In genomic region chr3:12810013-12810780, GRCh38 we compare ENCODE assay signal across 8 cellular contexts. TPM values are rescaled to one million over a fixed set of nuclear protein-coding genes. Genes with fewer than 3 reads are reported as not detected.
DNase-seq lines count a peak whose midpoint lies in the region; ATAC-seq and TF ChIP-seq lines count a peak whose summit lies in the region.

No MANE protein-coding gene starts in this region.

- no peaks in the 10 kb centered on the region for H3K36me3 Mint-ChIP-seq in neural crest cell (ENCODE audit: low read depth)

- peak overlapping the region; percentile 62 for H3K27ac Mint-ChIP-seq in neural crest cell (ENCODE audit: unreplicated experiment)
- peak overlapping the region; percentile 35 to 71 for H3K27ac Mint-ChIP-seq in stimulated activated naive CD8-positive, alpha-beta T cell treated with anti-CD3 and anti-CD28 coated beads, Interleukin-15, amount 100 ng/mL, for 72 hours

- DNase-seq in COLO668 (lab: John Stamatoyannopoulos, UW; ENCODE audit: unreplicated experiment) (peak; percentile 78), HT-29 (ENCODE audit: low spot score) (peak; percentile 89), RPMI7951 (ENCODE audit: low read depth) (peak; percentile 90), foreskin fibroblast (peak; percentile 85 to 97), neural crest cell (ENCODE audit: low read depth, low spot score) (peak; percentile 98)
- DNase-seq in activated effector memory CD4-positive, alpha-beta T cell treated with anti-CD3 and anti-CD28 coated beads, Interleukin-2, amount 50 U/mL, for 16 hours, result peak; percentile 96
- DNase-seq in stimulated activated naive CD8-positive, alpha-beta T cell treated with anti-CD3 and anti-CD28 coated beads, Interleukin-15, amount 100 ng/mL, for 72 hours, result peak; percentile 92 to 94

- peak; percentile 99 for ATAC-seq in GM21360 (IDR thresholded peaks at IDR 0.05; ENCODE audit: unreplicated experiment)
- peak; percentile 97 for ATAC-seq in stimulated activated naive CD8-positive, alpha-beta T cell treated with anti-CD3 and anti-CD28 coated beads, Interleukin-15, amount 100 ng/mL, for 72 hours

- H3K4me3 ChIP-seq in foreskin fibroblast (ENCODE audit: low read depth in 1 of 2, low read length in 2 of 2), result peak overlapping the region; percentile 49 to 53

- no peaks in the 10 kb centered on the region for H3K27me3 Mint-ChIP-seq in neural crest cell (ENCODE audit: low read depth)
- H3K27me3 Mint-ChIP-seq in stimulated activated naive CD8-positive, alpha-beta T cell treated with anti-CD3 and anti-CD28 coated beads, Interleukin-15, amount 100 ng/mL, for 72 hours, result no peaks in the 10 kb centered on the region

- peak overlapping the region; percentile 64 for H3K4me3 Mint-ChIP-seq in neural crest cell
- H3K4me3 Mint-ChIP-seq in stimulated activated naive CD8-positive, alpha-beta T cell treated with anti-CD3 and anti-CD28 coated beads, Interleukin-15, amount 100 ng/mL, for 72 hours, result peak overlapping the region; percentile 55 to 61

- H3K4me1 Mint-ChIP-seq in neural crest cell, result peaks cover 13% of the 10 kb centered on the region
- H3K4me1 Mint-ChIP-seq in stimulated activated naive CD8-positive, alpha-beta T cell treated with anti-CD3 and anti-CD28 coated beads, Interleukin-15, amount 100 ng/mL, for 72 hours, result peaks cover 8% of the 10 kb centered on the region

- peak; percentile 95 for TF ChIP-seq CTCF in foreskin fibroblast (IDR thresholded peaks at IDR 0.05; ENCODE audit: low read depth, low read length)
- peak; percentile 91 for TF ChIP-seq CTCF in neural crest cell (conservative IDR thresholded peaks at IDR 0.05)

- no peaks in the 10 kb centered on the region for H3K9me3 Mint-ChIP-seq in neural crest cell
- no peaks in the 10 kb centered on the region for H3K9me3 Mint-ChIP-seq in stimulated activated naive CD8-positive, alpha-beta T cell treated with anti-CD3 and anti-CD28 coated beads, Interleukin-15, amount 100 ng/mL, for 72 hours

RNA-seq across cellular contexts. Expression of gene CAND2, which starts 13.7 kb away (rescaled TPM):
- not detected in 2 replicates for total RNA-seq in HT-29 (2014; rRNA removed; shearing (Covaris generic))
- under 0.01 and 0.29 TPM in 2 replicates for total RNA-seq in RPMI7951 (2014; rRNA removed; shearing (Covaris generic))
- 14.8 and 15.5 TPM in 2 replicates for total RNA-seq in neural crest cell

RNA-seq across cellular contexts. Expression of gene RPL32, which starts 31.2 kb away (rescaled TPM):
- total RNA-seq in HT-29 (2014; rRNA removed; shearing (Covaris generic)), result 1,047 and 1,077 TPM in 2 replicates
- 1,815 and 2,401 TPM in 2 replicates for total RNA-seq in RPMI7951 (2014; rRNA removed; shearing (Covaris generic))
- total RNA-seq in neural crest cell, result 1,918 and 2,125 TPM in 2 replicates

RNA-seq across cellular contexts. Expression of gene TMEM40, which starts 51.1 kb away (rescaled TPM):
- not detected in 2 replicates for total RNA-seq in HT-29 (2014; rRNA removed; shearing (Covaris generic))
- total RNA-seq in RPMI7951 (2014; rRNA removed; shearing (Covaris generic)), result not detected in 2 replicates
- not detected in 2 replicates for total RNA-seq in neural crest cell

Comparison
In these comparisons a context has a peak if more than half of its experiments do, and no peak if none do; other contexts are left out.
1. Peak in every context shown above with its lines: DNase-seq, ATAC-seq and H3K4me3 ChIP-seq.
2. RNA of gene CAND2, which starts 13.7 kb away (total RNA-seq): 14.8 to 15.5 TPM in neural crest cell; not detected in HT-29 and under 0.01 to 0.29 TPM in RPMI7951; every median in the first group is over 10 times any median in the second.